1 cellular context compared by ENCODE assay signal in genomic region chr1:230083746-230084407, GRCh38.
TF ChIP-seq lines count a peak whose summit lies in the region.

No MANE protein-coding gene starts in this region.

TF ChIP-seq in GM23338, 12 proteins besides CTCF, POLR2A, EP300 and RAD21 (continued from another document):
- no peak for TF ChIP-seq ZNF462 (CRISPR knock-in tag; IDR thresholded peaks at IDR 0.05)
